17 cellular contexts compared by ENCODE assay signal in the genomic region with DNA sequence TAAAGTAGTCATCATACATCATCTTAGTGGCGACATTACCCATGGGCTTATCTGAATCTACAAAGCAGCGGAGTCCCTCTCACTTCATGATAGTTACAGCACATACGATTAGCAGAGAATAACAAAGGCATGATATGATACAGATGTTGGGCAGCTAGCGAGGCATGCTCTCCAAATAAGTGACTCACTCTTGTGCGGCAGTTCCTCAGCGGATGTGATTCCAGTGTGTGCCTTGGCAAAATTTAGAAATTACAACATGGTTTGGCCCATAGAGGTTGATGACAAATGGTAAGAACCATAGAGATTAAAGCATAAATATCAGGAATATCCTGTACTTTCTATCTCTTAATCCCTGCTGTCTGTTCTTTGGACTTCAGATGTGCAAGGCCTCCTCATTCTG. TPM values are rescaled to one million over a fixed set of nuclear protein-coding genes. Genes with fewer than 3 reads are reported as not detected.
A peak's percentile ranks its signal among the peaks of the same experiment; 100 is the strongest.
DNase-seq lines count a peak whose midpoint lies in the region; ATAC-seq and TF ChIP-seq lines count a peak whose summit lies in the region.
"Had no signal": no experiment of that assay in that cellular context is flagged by ENCODE, and none has a peak within 500 bp of the region (broad histone marks: within the 10 kb centered on the region; RNA-seq: fewer than 3 reads in every experiment).

No MANE protein-coding gene starts in this region.

- H3K4me1 Mint-ChIP-seq in chondrocyte (ENCODE audit: low read depth) = no peaks in the 10 kb centered on the region

- peak; percentile 54 for DNase-seq in AG04450 (ENCODE audit: low read depth, low spot score)
- DNase-seq in M059J (ENCODE audit: low read depth) = peak; percentile 10
- peak; percentile 94 for DNase-seq in fibroblast of pulmonary artery (ENCODE audit: low read depth)
- DNase-seq in mucosa of descending colon = no peak
- DNase-seq in SHP77 (lab: John Stamatoyannopoulos, UW) = no peak
- no peak for DNase-seq in chondrocyte (ENCODE audit: low spot score)
- DNase-seq in COLO829 (ENCODE audit: low spot score) = no peak
- DNase-seq: activated naive CD4-positive, alpha-beta T cell treated with anti-CD3 and anti-CD28 coated beads for 36 hours; DMS53; foreskin keratinocyte; NCI-H1436 treated with DMSO at 0.1 percent for 48 hours; NCI-H526 treated with DMSO at 0.1 percent for 48 hours; stimulated activated CD8-positive, alpha-beta memory T cell treated with anti-CD3 and anti-CD28 coated beads, Interleukin-4, amount 100 ng/mL, for 48 hours had no signal

- H3K4me3 ChIP-seq in AG04450 (ENCODE audit: low read depth, low read length) (no peak overlapping the region), fibroblast of pulmonary artery (replicated peaks; ENCODE audit: low read depth, low read length) (no peak overlapping the region), mucosa of descending colon (no peak overlapping the region)
- H3K4me3 ChIP-seq: A549, vagina had no signal

- CTCF ChIA-PET in AG04450 (lab: Charles Lee) = no interaction called here

- no peak for TF ChIP-seq CTCF in AG04450 (IDR thresholded peaks at IDR 0.05; ENCODE audit: low read depth, low read length)
- no peak for TF ChIP-seq CTCF in fibroblast of pulmonary artery (IDR thresholded peaks at IDR 0.05; ENCODE audit: low read length, missing control alignments)
- no peak for TF ChIP-seq CTCF in mucosa of descending colon (IDR thresholded peaks at IDR 0.05)
- no peak for TF ChIP-seq CTCF in chondrocyte (IDR thresholded peaks at IDR 0.05)

- no peaks in the 10 kb centered on the region for H3K27me3 Mint-ChIP-seq in chondrocyte (ENCODE audit: low read depth)

- H3K9me3 ChIP-seq in AG04450 (ENCODE audit: control insufficient read depth, insufficient read depth, low read length) (no peaks in the 10 kb centered on the region), mucosa of descending colon (no peaks in the 10 kb centered on the region)
- H3K9me3 ChIP-seq: A549, vagina had no signal

- ATAC-seq in mucosa of descending colon (peak; percentile 11), GM18873 (IDR thresholded peaks at IDR 0.05; ENCODE audit: low FRiP score, unreplicated experiment) (no peak)
- ATAC-seq: A549, foreskin keratinocyte, HepG2 had no signal

- POLR2A ChIA-PET in AG04450 (lab: Yijun Ruan, JAX) = no interaction called here

- no peaks in the 10 kb centered on the region for H3K27me3 ChIP-seq in AG04450 (ENCODE audit: control insufficient read depth, insufficient read depth, low read length)
- H3K27me3 ChIP-seq: vagina had no signal

- H3K36me3 ChIP-seq in mucosa of descending colon (ENCODE audit: low read depth) = no peaks in the 10 kb centered on the region
- H3K36me3 ChIP-seq: vagina had no signal

- no peak overlapping the region for H3K27ac Mint-ChIP-seq in chondrocyte (ENCODE audit: unreplicated experiment)
- H3K27ac Mint-ChIP-seq: activated naive CD4-positive, alpha-beta T cell treated with anti-CD3 and anti-CD28 coated beads for 36 hours had no signal

- no peak overlapping the region for H3K4me3 Mint-ChIP-seq in chondrocyte (ENCODE audit: unreplicated experiment)
- H3K4me3 Mint-ChIP-seq: activated naive CD4-positive, alpha-beta T cell treated with anti-CD3 and anti-CD28 coated beads for 36 hours had no signal

- intact Hi-C loops in mucosa of descending colon (cut with DNase I, micrococcal nuclease) = no loop called here

- no peaks in the 10 kb centered on the region for H3K9me3 Mint-ChIP-seq in chondrocyte (ENCODE audit: low read depth)
- H3K9me3 Mint-ChIP-seq: activated naive CD4-positive, alpha-beta T cell treated with anti-CD3 and anti-CD28 coated beads for 36 hours had no signal

- no peak overlapping the region for H3K27ac ChIP-seq in AG04450 (ENCODE audit: low read depth, low read length)
- H3K27ac ChIP-seq: A549, foreskin keratinocyte, vagina had no signal

- peaks cover 5% of the 10 kb centered on the region for H3K4me1 ChIP-seq in mucosa of descending colon (ENCODE audit: low read depth)
- H3K4me1 ChIP-seq: A549, foreskin keratinocyte, vagina had no signal

- no peaks in the 10 kb centered on the region for H3K36me3 Mint-ChIP-seq in chondrocyte (ENCODE audit: low read depth)

RNA-seq across cellular contexts. Expression of a gene that starts 48.1 kb away (rescaled TPM):
- 21.6 and 30.3 TPM in 2 replicates for polyA plus RNA-seq in AG04450 (2011; rRNA removed)
- polyA minus RNA-seq in AG04450 (2011; rRNA and poly(A)+ RNA removed) = 9.4 and 17.2 TPM in 2 replicates
- total RNA-seq in M059J (2014; rRNA removed; shearing (Covaris generic)) = 10.6 and 13.3 TPM in 2 replicates
- total RNA-seq in mucosa of descending colon (10 to 100 TPM; 39.5 to 42.7 (median 41.0) TPM), chondrocyte (17.9 to 26.4 TPM (median 19.6 TPM) in 3 replicates)

Comparison
In these comparisons a context has a peak if more than half of its experiments do, and no peak if none do; other contexts are left out.
1. DNase-seq: peak in AG04450 (single experiment), M059J (single experiment) and fibroblast of pulmonary artery (single experiment); none in mucosa of descending colon (0 of 3), SHP77 (0 of 2), chondrocyte (single experiment) and COLO829 (single experiment).